8 cellular contexts compared by ENCODE assay signal in genomic region chr14:24171422-24172260, GRCh38. TPM values are rescaled to one million over a fixed set of nuclear protein-coding genes. Genes with fewer than 3 reads are reported as not detected.
DNase-seq lines count a peak whose midpoint lies in the region; ATAC-seq and TF ChIP-seq lines count a peak whose summit lies in the region.

A gene with protein sequence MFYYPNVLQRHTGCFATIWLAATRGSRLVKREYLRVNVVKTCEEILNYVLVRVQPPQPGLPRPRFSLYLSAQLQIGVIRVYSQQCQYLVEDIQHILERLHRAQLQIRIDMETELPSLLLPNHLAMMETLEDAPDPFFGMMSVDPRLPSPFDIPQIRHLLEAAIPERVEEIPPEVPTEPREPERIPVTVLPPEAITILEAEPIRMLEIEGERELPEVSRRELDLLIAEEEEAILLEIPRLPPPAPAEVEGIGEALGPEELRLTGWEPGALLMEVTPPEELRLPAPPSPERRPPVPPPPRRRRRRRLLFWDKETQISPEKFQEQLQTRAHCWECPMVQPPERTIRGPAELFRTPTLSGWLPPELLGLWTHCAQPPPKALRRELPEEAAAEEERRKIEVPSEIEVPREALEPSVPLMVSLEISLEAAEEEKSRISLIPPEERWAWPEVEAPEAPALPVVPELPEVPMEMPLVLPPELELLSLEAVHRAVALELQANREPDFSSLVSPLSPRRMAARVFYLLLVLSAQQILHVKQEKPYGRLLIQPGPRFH (plus strand): TSS chr14:24172080. CDS start chr14:24172553, 473 bp downstream.

- no peaks in the 10 kb centered on the region for H3K9me3 ChIP-seq in NT2/D1 (ENCODE audit: insufficient read depth, low read length)
- no peaks in the 10 kb centered on the region for H3K9me3 ChIP-seq in ovary
- no peaks in the 10 kb centered on the region for H3K9me3 ChIP-seq in tibial artery

- TF ChIP-seq EP300 in ovary (IDR thresholded peaks at IDR 0.05): no peak

- no peak within 1 kb of the TSS for H3K27ac ChIP-seq in ovary
- peak within 1 kb of the TSS; percentile 0 to 27 for H3K27ac ChIP-seq in tibial artery

- DNase-seq in NT2/D1 (ENCODE audit: low read depth, low spot score) (peak; percentile 83), head of caudate nucleus (peak; percentile 87 to 99 (median 96)), ovary (peak; percentile 45 to 85 (median 67)), tibial artery (peak; percentile 72 to 81), HPDE6-E6E7 (ENCODE audit: extremely low spot score) (no peak)
- peak; percentile 67 for DNase-seq in activated naive CD4-positive, alpha-beta T cell treated with Interleukin-2 at 50 U/mL for 16 hours

- TF ChIP-seq POLR2A in ovary (IDR thresholded peaks at IDR 0.05): no peak

- ATAC-seq in GM18520 (IDR thresholded peaks at IDR 0.05; ENCODE audit: unreplicated experiment) (peak; percentile 51), HG03060 (IDR thresholded peaks at IDR 0.05; ENCODE audit: low read depth, unreplicated experiment) (peak; percentile 37)

- H3K27me3 ChIP-seq in NT2/D1 (ENCODE audit: insufficient read depth, insufficient read length) (no peaks in the 10 kb centered on the region), ovary (no peaks in the 10 kb centered on the region), tibial artery (no peaks in the 10 kb centered on the region)

- intact Hi-C loops in head of caudate nucleus (cut with DNase I) (no loop called here), ovary (cut with DNase I) (no loop called here), tibial artery (cut with DNase I; ENCODE audit: low total_unique reads) (no loop called here)

- H3K9ac ChIP-seq in NT2/D1 (ENCODE audit: insufficient read length, low read depth): peak within 1 kb of the TSS; percentile 44

- H3K36me3 ChIP-seq in NT2/D1 (ENCODE audit: insufficient read depth, insufficient read length, low read length): peaks cover 19% of the 10 kb centered on the region
- no peaks in the 10 kb centered on the region for H3K36me3 ChIP-seq in ovary
- peaks cover 8 to 55% (median 23%) of the 10 kb centered on the region in 3 donors for H3K36me3 ChIP-seq in tibial artery

- H3K4me1 ChIP-seq in NT2/D1 (ENCODE audit: insufficient read depth, insufficient read length) (peaks cover 3% of the 10 kb centered on the region), ovary (ENCODE audit: insufficient read depth) (peaks cover 8% of the 10 kb centered on the region), tibial artery (peaks cover 0 to 13% (median 3%) of the 10 kb centered on the region in 4 donors)

- WGBS in ovary, 3 donors: 9 to 14% (median 10%) methylated on average over 62 to 63 of the region's 63 CpGs

- H3K4me3 ChIP-seq in NT2/D1 (ENCODE audit: insufficient read length, low read depth): peak within 1 kb of the TSS; percentile 45
- peak within 1 kb of the TSS; percentile 17 for H3K4me3 ChIP-seq in ovary
- peak within 1 kb of the TSS; percentile 36 to 46 for H3K4me3 ChIP-seq in tibial artery

- TF ChIP-seq CTCF in ovary (IDR thresholded peaks at IDR 0.05) (no peak), tibial artery (IDR thresholded peaks at IDR 0.05) (no peak)

RNA-seq across cellular contexts. Expression of the gene that starts here (rescaled TPM):
- total RNA-seq in ovary: 10 to 100 TPM in 4 of 7 donors, 1 to 10 TPM in 3; 6.2 to 75.4 (median 13.5) TPM
- polyA plus RNA-seq in ovary: 1 to 10 TPM; 4.9 to 5.1 TPM

Comparison
In these comparisons a context has a peak if more than half of its experiments do, and no peak if none do; other contexts are left out.
1. H3K27ac ChIP-seq: peak in tibial artery (2 of 2); none in ovary (0 of 2).
2. Peak in every context shown above with its lines, with median percentiles within 50 percentile points of each other: H3K4me3 ChIP-seq.